Comparison of ENCODE assay signal across 19 cellular contexts in genomic region chr22:28064941-28065340, GRCh38.
DNase-seq lines count a peak whose midpoint lies in the region; ATAC-seq, FAIRE-seq and TF ChIP-seq lines count a peak whose summit lies in the region.
"Had no signal": no experiment of that assay in that cellular context is flagged by ENCODE, and none has a peak within 500 bp of the region (broad histone marks: within the 10 kb centered on the region; RNA-seq: fewer than 3 reads in every experiment).

No MANE protein-coding gene starts in this region.

- H2BK120ac ChIP-seq in neuronal stem cell (ENCODE audit: low read depth, low read length) = no peak overlapping the region

- H3K27ac Mint-ChIP-seq in astrocyte (ENCODE audit: unreplicated experiment) = no peak overlapping the region
- H3K27ac Mint-ChIP-seq: CD4-positive, alpha-beta memory T cell had no signal

- H4K20me1 ChIP-seq in astrocyte (ENCODE audit: insufficient read depth, low read length) = no peaks in the 10 kb centered on the region

- no peak overlapping the region for H2BK12ac ChIP-seq in neuronal stem cell (ENCODE audit: low read length)

- H3K4ac ChIP-seq in neuronal stem cell (ENCODE audit: low read length) = no peak overlapping the region

- H3K4me1 Mint-ChIP-seq in astrocyte (ENCODE audit: low read depth, unreplicated experiment) = peaks cover 18% of the 10 kb centered on the region
- H3K4me1 Mint-ChIP-seq: CD4-positive, alpha-beta memory T cell had no signal

- H4K91ac ChIP-seq in neuronal stem cell (ENCODE audit: low read depth, low read length, poor library complexity) = no peak overlapping the region

- no peak overlapping the region for H3K14ac ChIP-seq in neuronal stem cell (ENCODE audit: low read length)

- H2BK5ac ChIP-seq in neuronal stem cell (ENCODE audit: low read length) = no peak overlapping the region

- H3K4me3 Mint-ChIP-seq in astrocyte (ENCODE audit: unreplicated experiment) = no peak overlapping the region
- H3K4me3 Mint-ChIP-seq: CD4-positive, alpha-beta memory T cell had no signal

- H4K8ac ChIP-seq in neuronal stem cell (ENCODE audit: low read depth, low read length) = no peak overlapping the region

- H3K18ac ChIP-seq in neuronal stem cell (ENCODE audit: low read length) = no peak overlapping the region

- H3K4me3 ChIP-seq in MG63 (no peak overlapping the region), astrocyte (ENCODE audit: insufficient read depth, low read depth, low read length) (no peak overlapping the region), fibroblast of villous mesenchyme (ENCODE audit: low read depth, low read length) (no peak overlapping the region), neuronal stem cell (ENCODE audit: low read length in 2 of 2) (no peak overlapping the region)
- H3K4me3 ChIP-seq: A549, GM23248 had no signal

- H2BK15ac ChIP-seq in neuronal stem cell (ENCODE audit: low read length) = no peak overlapping the region

- FAIRE-seq in astrocyte (lab: Jason Lieb, UNC) (no peak), urothelium cell line (lab: Jason Lieb, UNC) (peak; percentile 95)
- FAIRE-seq: A549, D721Med, GM12892, H54 had no signal

- peak; percentile 74 for DNase-seq in MG63
- peak; percentile 16 for DNase-seq in astrocyte (ENCODE audit: low read depth)
- DNase-seq in fibroblast of villous mesenchyme (ENCODE audit: low read depth) = peak; percentile 27
- DNase-seq in urothelium cell line (ENCODE audit: low spot score) = no peak
- DNase-seq in neuronal stem cell (ENCODE audit: low spot score) = no peak
- no peak for DNase-seq in activated naive CD4-positive, alpha-beta T cell treated with Interleukin-2 at 50 U/mL for 16 hours
- DNase-seq: BE2C; CD4-positive, alpha-beta memory T cell; COR-L47; DMS153; DMS79 treated with DMSO at 0.1 percent for 48 hours; GDM1; GM23248 had no signal

- H3K9me3 ChIP-seq in MG63 = no peaks in the 10 kb centered on the region
- H3K9me3 ChIP-seq in astrocyte (ENCODE audit: insufficient read depth, low read depth, low read length) = no peaks in the 10 kb centered on the region
- peaks cover 2 to 12% of the 10 kb centered on the region in 2 donors for H3K9me3 ChIP-seq in neuronal stem cell (replicated peaks in 1 of 2; ENCODE audit: control insufficient read depth in 2 of 2, insufficient read depth in 1 of 2, low read depth in 1 of 2, low read length in 2 of 2)
- H3K9me3 ChIP-seq: A549, BE2C had no signal

- H3K36me3 Mint-ChIP-seq in astrocyte (ENCODE audit: low read depth, unreplicated experiment) = peaks cover 10% of the 10 kb centered on the region
- H3K36me3 Mint-ChIP-seq: CD4-positive, alpha-beta memory T cell had no signal

- H2AK5ac ChIP-seq in neuronal stem cell (ENCODE audit: low read depth, low read length) = no peak overlapping the region

- no peak overlapping the region for H3K4me2 ChIP-seq in astrocyte (ENCODE audit: low read length)
- H3K4me2 ChIP-seq in neuronal stem cell (ENCODE audit: insufficient read depth, low read length, poor library complexity, severe bottlenecking) = no peak overlapping the region
- H3K4me2 ChIP-seq: A549 had no signal

- H3K79me1 ChIP-seq in neuronal stem cell (ENCODE audit: low read depth, low read length) = no peaks in the 10 kb centered on the region

- no peaks in the 10 kb centered on the region for H3K27me3 ChIP-seq in MG63
- H3K27me3 ChIP-seq in astrocyte (ENCODE audit: insufficient read depth, low read length) = no peaks in the 10 kb centered on the region
- H3K27me3 ChIP-seq in neuronal stem cell (ENCODE audit: control insufficient read depth in 3 of 3, insufficient read depth in 3 of 3, low read depth in 1 of 3, low read length in 3 of 3) = no peaks in the 10 kb centered on the region
- H3K27me3 ChIP-seq: BE2C had no signal

- no peak overlapping the region for H3K27ac ChIP-seq in astrocyte (ENCODE audit: low read depth, low read length)
- no peak overlapping the region for H3K27ac ChIP-seq in neuronal stem cell (replicated peaks; ENCODE audit: low read length)
- H3K27ac ChIP-seq: A549, C4-2B, GM23248 had no signal

- H3K23ac ChIP-seq in neuronal stem cell (ENCODE audit: low read depth, low read length, poor library complexity) = no peak overlapping the region

- H2AFZ ChIP-seq in astrocyte (ENCODE audit: low read depth, low read length) (no peak overlapping the region), neuronal stem cell (ENCODE audit: low read length) (no peak overlapping the region)
- H2AFZ ChIP-seq: GM23248 had no signal

- H3K79me2 ChIP-seq in astrocyte (ENCODE audit: insufficient read depth, low read length) = no peaks in the 10 kb centered on the region

- TF ChIP-seq CTCF in astrocyte (IDR thresholded peaks at IDR 0.05; ENCODE audit: insufficient read depth, low read depth, low read length) (no peak), fibroblast of villous mesenchyme (IDR thresholded peaks at IDR 0.05; ENCODE audit: insufficient read depth, low read depth, low read length) (no peak)

- WGBS in neuronal stem cell (ENCODE audit: extremely low coverage in 2 of 2, insufficient read length in 2 of 2, insufficient replicate concordance in 1 of 2), 2 donors = no CpG with 5 or more reads among the region's 2 CpGs

- no peaks in the 10 kb centered on the region for H3K36me3 ChIP-seq in MG63
- no peaks in the 10 kb centered on the region for H3K36me3 ChIP-seq in astrocyte (ENCODE audit: insufficient read depth, low read length)
- H3K36me3 ChIP-seq in neuronal stem cell (replicated peaks in 1 of 2; ENCODE audit: control insufficient read depth in 2 of 2, insufficient read depth in 2 of 2, low read length in 2 of 2) = peaks cover 2 to 14% of the 10 kb centered on the region in 2 donors
- H3K36me3 ChIP-seq: BE2C had no signal

- no peak for ATAC-seq in HG03565 (IDR thresholded peaks at IDR 0.05; ENCODE audit: unreplicated experiment)
- ATAC-seq: A549 had no signal

- H3K9me3 Mint-ChIP-seq in astrocyte (ENCODE audit: unreplicated experiment) = peaks cover 8% of the 10 kb centered on the region

- no peaks in the 10 kb centered on the region for H3K27me3 Mint-ChIP-seq in astrocyte (ENCODE audit: low read depth, unreplicated experiment)

- peaks cover 4% of the 10 kb centered on the region for H3K4me1 ChIP-seq in astrocyte (ENCODE audit: insufficient read depth, low read length)
- H3K4me1 ChIP-seq in neuronal stem cell (ENCODE audit: control insufficient read depth in 2 of 2, insufficient read depth in 1 of 2, low read depth in 1 of 2, low read length in 2 of 2) = no peaks in the 10 kb centered on the region
- H3K4me1 ChIP-seq: A549 had no signal

- H3K9ac ChIP-seq in astrocyte (ENCODE audit: low read length) = no peak overlapping the region
- H3K9ac ChIP-seq in neuronal stem cell (ENCODE audit: low read depth, low read length, poor library complexity) = no peak overlapping the region
- H3K9ac ChIP-seq: GM23248 had no signal

Comparison
In these comparisons a context has a peak if more than half of its experiments do, and no peak if none do; other contexts are left out.
1. DNase-seq: peak in MG63 (single experiment), astrocyte (single experiment) and fibroblast of villous mesenchyme (single experiment); none in urothelium cell line (single experiment), neuronal stem cell (single experiment) and activated naive CD4-positive, alpha-beta T cell treated with Interleukin-2 at 50 U/mL for 16 hours (single experiment).